ENCODE assay signal across 8 cellular contexts in genomic region chr2:241701405-241702154, GRCh38. TPM values are rescaled to one million over a fixed set of nuclear protein-coding genes. Genes with fewer than 3 reads are reported as not detected.
A peak's percentile ranks its signal among the peaks of the same experiment; 100 is the strongest.
DNase-seq lines count a peak whose midpoint lies in the region; ATAC-seq and TF ChIP-seq lines count a peak whose summit lies in the region.

TSS of gene ING5 (plus strand) at chr2:241702039. CDS start at chr2:241702066, 27 bp downstream.

- TF ChIP-seq POLR2A in GM19099 (IDR thresholded peaks at IDR 0.05; ENCODE audit: extremely low read depth, insufficient read length, low read depth): peak; percentile 77

- DNase-seq in AG20443 (ENCODE audit: low spot score) (peak; percentile 96), NCI-H460 (ENCODE audit: extremely low read depth, low read depth) (peak; percentile 93), cerebellar cortex (ENCODE audit: low spot score) (peak; percentile 88), kidney epithelial cell (ENCODE audit: low read depth) (no peak)
- peak; percentile 93 for DNase-seq in activated CD4-positive, alpha-beta T cell treated with anti-CD3 and anti-CD28 coated beads for 1 hour
- peak; percentile 98 for DNase-seq in stimulated activated CD4-positive, alpha-beta T cell treated with anti-CD3 and anti-CD28 coated beads, Interleukin-15, amount 100 ng/mL, for 24 hours

- TF ChIP-seq CTCF in kidney epithelial cell (IDR thresholded peaks at IDR 0.05; ENCODE audit: insufficient read depth, low read length, poor library complexity, severe bottlenecking): peak; percentile 57

- no peaks in the 10 kb centered on the region for H3K36me3 ChIP-seq in kidney epithelial cell (ENCODE audit: control insufficient read depth, insufficient read depth, low read length)

- no peaks in the 10 kb centered on the region for H3K27me3 ChIP-seq in kidney epithelial cell (ENCODE audit: control insufficient read depth, insufficient read depth, low read length)

- peak; percentile 63 for ATAC-seq in HG03354 (IDR thresholded peaks at IDR 0.05; ENCODE audit: poor library complexity, severe bottlenecking, unreplicated experiment)

- peak within 1 kb of the TSS; percentile 88 for H3K4me3 ChIP-seq in kidney epithelial cell (ENCODE audit: low read depth, low read length)

RNA-seq across cellular contexts. Expression of gene ING5, which starts in this region (rescaled TPM):
- 39.0 and 39.1 TPM in 2 replicates for total RNA-seq in NCI-H460 (2014; rRNA removed; shearing (Covaris generic))
- polyA plus RNA-seq in NCI-H460 (2014; cell fraction: nucleus; rRNA removed): 57.5 and 78.9 TPM in 2 replicates
- total RNA-seq in kidney epithelial cell: 12.6 and 25.6 TPM in 2 replicates
